ENCODE assay signal across 18 cellular contexts in genomic region chr2:68720665-68721064, GRCh38. TPM values are rescaled to one million over a fixed set of nuclear protein-coding genes. Genes with fewer than 3 reads are reported as not detected.
A peak's percentile ranks its signal among the peaks of the same experiment; 100 is the strongest.
DNase-seq lines count a peak whose midpoint lies in the region; ATAC-seq and TF ChIP-seq lines count a peak whose summit lies in the region.
"Had no signal": no experiment of that assay in that cellular context is flagged by ENCODE, and none has a peak within 500 bp of the region (broad histone marks: within the 10 kb centered on the region; RNA-seq: fewer than 3 reads in every experiment).

No MANE protein-coding gene starts in this region.

- no peaks in the 10 kb centered on the region for H3K79me2 ChIP-seq in Loucy (ENCODE audit: insufficient read depth, low read length)

- WGBS in gastroesophageal sphincter (ENCODE audit: low coverage in 1 of 2), 2 donors, result 75% methylated on average over 2 of the region's 3 CpGs

- ATAC-seq in stimulated activated memory B cell treated with anti-CD40 and anti-IgM and Interleukin-4, amounts not matched to agents 10 μg/mL and 1 μg/mL and 100 μg/mL, for 72 hours, result no peak
- ATAC-seq in gastroesophageal sphincter, result no peak
- ATAC-seq: left lobe of liver had no signal

- H3K9me3 ChIP-seq in Loucy (ENCODE audit: insufficient read depth, low read depth, low read length) (no peaks in the 10 kb centered on the region), gastroesophageal sphincter (no peaks in the 10 kb centered on the region)
- H3K9me3 ChIP-seq: Caco-2, neutrophil had no signal

- TF ChIP-seq CTCF in Loucy (conservative IDR thresholded peaks at IDR 0.05; ENCODE audit: low read length) (no peak), gastroesophageal sphincter (IDR thresholded peaks at IDR 0.05) (no peak)

- H3K36me3 ChIP-seq in Loucy (ENCODE audit: insufficient read depth, low read length) (no peaks in the 10 kb centered on the region), gastroesophageal sphincter (no peaks in the 10 kb centered on the region)
- H3K36me3 ChIP-seq: neutrophil had no signal

- H3K27me3 ChIP-seq in Loucy (ENCODE audit: insufficient read depth, low read length, poor library complexity, severe bottlenecking) (no peaks in the 10 kb centered on the region), gastroesophageal sphincter (no peaks in the 10 kb centered on the region)
- H3K27me3 ChIP-seq: neutrophil had no signal

- H3K9me3 Mint-ChIP-seq in activated naive CD4-positive, alpha-beta T cell treated with anti-CD3 and anti-CD28 coated beads, Interleukin-2, amount 10 ng/mL, durations not matched to agents 7 days and 5 days, result no peaks in the 10 kb centered on the region
- no peaks in the 10 kb centered on the region for H3K9me3 Mint-ChIP-seq in activated naive CD8-positive, alpha-beta T cell (ENCODE audit: low read depth)
- no peaks in the 10 kb centered on the region for H3K9me3 Mint-ChIP-seq in stimulated activated memory B cell treated with anti-CD40 and anti-IgM and Interleukin-4, amounts not matched to agents 10 μg/mL and 1 μg/mL and 100 μg/mL, for 72 hours
- H3K9me3 Mint-ChIP-seq: endodermal cell had no signal

- no peaks in the 10 kb centered on the region for H3K9me2 ChIP-seq in Loucy (replicated peaks; ENCODE audit: low read depth, low read length)

- H3K27ac Mint-ChIP-seq in activated naive CD4-positive, alpha-beta T cell treated with anti-CD3 and anti-CD28 coated beads, Interleukin-2, amount 10 ng/mL, durations not matched to agents 7 days and 5 days, result peak overlapping the region; percentile 95
- peak overlapping the region; percentile 91 for H3K27ac Mint-ChIP-seq in activated naive CD8-positive, alpha-beta T cell
- peak overlapping the region; percentile 93 for H3K27ac Mint-ChIP-seq in stimulated activated memory B cell treated with anti-CD40 and anti-IgM and Interleukin-4, amounts not matched to agents 10 μg/mL and 1 μg/mL and 100 μg/mL, for 72 hours
- H3K27ac Mint-ChIP-seq: endodermal cell had no signal

- H3K4me3 ChIP-seq in Loucy (ENCODE audit: low read length, poor library complexity, severe bottlenecking), result peak overlapping the region; percentile 16
- no peak overlapping the region for H3K4me3 ChIP-seq in gastroesophageal sphincter

- H3K27me3 Mint-ChIP-seq in activated naive CD4-positive, alpha-beta T cell treated with anti-CD3 and anti-CD28 coated beads, Interleukin-2, amount 10 ng/mL, durations not matched to agents 7 days and 5 days, result no peaks in the 10 kb centered on the region
- H3K27me3 Mint-ChIP-seq in activated naive CD8-positive, alpha-beta T cell, result no peaks in the 10 kb centered on the region
- H3K27me3 Mint-ChIP-seq in stimulated activated memory B cell treated with anti-CD40 and anti-IgM and Interleukin-4, amounts not matched to agents 10 μg/mL and 1 μg/mL and 100 μg/mL, for 72 hours, result no peaks in the 10 kb centered on the region

- H3K36me3 Mint-ChIP-seq in activated naive CD4-positive, alpha-beta T cell treated with anti-CD3 and anti-CD28 coated beads, Interleukin-2, amount 10 ng/mL, durations not matched to agents 7 days and 5 days, result peaks cover 4% of the 10 kb centered on the region
- H3K36me3 Mint-ChIP-seq in activated naive CD8-positive, alpha-beta T cell, result peaks cover 3% of the 10 kb centered on the region
- H3K36me3 Mint-ChIP-seq in stimulated activated memory B cell treated with anti-CD40 and anti-IgM and Interleukin-4, amounts not matched to agents 10 μg/mL and 1 μg/mL and 100 μg/mL, for 72 hours, result no peaks in the 10 kb centered on the region

- no peaks in the 10 kb centered on the region for H4K20me1 ChIP-seq in Loucy (ENCODE audit: insufficient read depth, low read length, poor library complexity, severe bottlenecking)

- no peak overlapping the region for H3K27ac ChIP-seq in gastroesophageal sphincter
- H3K27ac ChIP-seq: neutrophil had no signal

- H3K4me1 ChIP-seq in Loucy (ENCODE audit: insufficient read depth, low read length, poor library complexity, severe bottlenecking) (peaks cover 79% of the 10 kb centered on the region), gastroesophageal sphincter (no peaks in the 10 kb centered on the region)
- H3K4me1 ChIP-seq: Caco-2 had no signal

- H3K4me2 ChIP-seq in Loucy (ENCODE audit: low read depth, low read length, poor library complexity, severe bottlenecking), result peak overlapping the region; percentile 53

- H3F3A ChIP-seq in Loucy (ENCODE audit: low read depth), result peaks cover 21% of the 10 kb centered on the region; the same call in 1 of the 2 replicates

- no peak for TF ChIP-seq EP300 in gastroesophageal sphincter (IDR thresholded peaks at IDR 0.05)

- H2AFZ ChIP-seq in Loucy (ENCODE audit: low read length), result no peak overlapping the region

- peaks cover 99% of the 10 kb centered on the region for H3K4me1 Mint-ChIP-seq in activated naive CD4-positive, alpha-beta T cell treated with anti-CD3 and anti-CD28 coated beads, Interleukin-2, amount 10 ng/mL, durations not matched to agents 7 days and 5 days
- peaks cover 78% of the 10 kb centered on the region for H3K4me1 Mint-ChIP-seq in activated naive CD8-positive, alpha-beta T cell (ENCODE audit: low read depth)
- H3K4me1 Mint-ChIP-seq in stimulated activated memory B cell treated with anti-CD40 and anti-IgM and Interleukin-4, amounts not matched to agents 10 μg/mL and 1 μg/mL and 100 μg/mL, for 72 hours, result peaks cover 90% of the 10 kb centered on the region

- peak; percentile 43 for DNase-seq in activated naive CD4-positive, alpha-beta T cell treated with anti-CD3 and anti-CD28 coated beads, Interleukin-2, amount 10 ng/mL, durations not matched to agents 7 days and 5 days
- DNase-seq in activated naive CD4-positive, alpha-beta T cell treated with anti-CD3 and anti-CD28 coated beads, Interleukin-2, amount 50 U/mL, for 16 hours, result no peak
- DNase-seq in mucosa of gallbladder (ENCODE audit: low spot score), result no peak
- no peak for DNase-seq in NCI-H510A (lab: John Stamatoyannopoulos, UW)
- DNase-seq: activated effector memory CD4-positive, alpha-beta T cell treated with Interleukin-2 at 50 U/mL for 16 hours; Caco-2; endodermal cell; GOT3; head of caudate nucleus; MV-4-11; NCI-H2029; NCI-H446 had no signal

- no peak for TF ChIP-seq POLR2A in gastroesophageal sphincter (IDR thresholded peaks at IDR 0.05)

- peak overlapping the region; percentile 14 for H3K4me3 Mint-ChIP-seq in activated naive CD4-positive, alpha-beta T cell treated with anti-CD3 and anti-CD28 coated beads, Interleukin-2, amount 10 ng/mL, durations not matched to agents 7 days and 5 days
- peak overlapping the region; percentile 6 for H3K4me3 Mint-ChIP-seq in activated naive CD8-positive, alpha-beta T cell
- H3K4me3 Mint-ChIP-seq in stimulated activated memory B cell treated with anti-CD40 and anti-IgM and Interleukin-4, amounts not matched to agents 10 μg/mL and 1 μg/mL and 100 μg/mL, for 72 hours, result no peak overlapping the region
- H3K4me3 Mint-ChIP-seq: endodermal cell had no signal

- CTCF ChIA-PET in activated naive CD4-positive, alpha-beta T cell treated with anti-CD3 and anti-CD28 coated beads, Interleukin-2, amount 10 ng/mL, durations not matched to agents 7 days and 5 days (lab: Charles Lee), result interaction anchor here (1.0 to 5.8 kb wide), 6 partner anchors 8 to 33 kb away, joined by 4 to 50 read pairs (median 16); partner anchors contain the start of gene ARHGAP25

- H3K9ac ChIP-seq in Loucy (ENCODE audit: low read depth, low read length, poor library complexity, severe bottlenecking), result peak overlapping the region; percentile 27

RNA-seq across cellular contexts. Expression of gene ARHGAP25, which starts 13.9 kb away (rescaled TPM):
- total RNA-seq in mucosa of gallbladder (12.6 TPM), gastroesophageal sphincter (1 to 10 TPM; 2.2 to 7.3 (median 4.4) TPM)
